16 cellular contexts compared by ENCODE assay signal in the genomic region with DNA sequence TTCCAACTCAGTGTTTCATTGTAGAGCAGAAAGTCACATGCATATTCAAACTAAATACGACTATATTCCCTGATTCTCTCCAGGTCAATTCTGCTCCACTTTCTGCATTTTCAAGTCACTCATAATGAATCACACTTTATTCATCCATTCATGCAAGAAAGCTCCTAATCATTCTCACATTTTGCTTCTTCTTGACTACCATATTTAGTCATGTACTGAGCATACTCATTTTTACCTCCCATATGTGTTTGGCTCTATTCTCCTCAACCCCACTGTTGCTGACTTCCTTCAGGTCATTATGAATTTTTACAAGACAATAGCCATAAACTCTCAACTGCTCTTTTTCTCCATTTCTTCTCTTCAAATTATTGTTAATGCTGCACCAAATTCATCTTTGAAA. TPM values are rescaled to one million over a fixed set of nuclear protein-coding genes. Genes with fewer than 3 reads are reported as not detected.
"Had no signal": no experiment of that assay in that cellular context is flagged by ENCODE, and none has a peak within 500 bp of the region (broad histone marks: within the 10 kb centered on the region; RNA-seq: fewer than 3 reads in every experiment).

No MANE protein-coding gene starts in this region.

- H3K27me3 ChIP-seq: body of pancreas, esophagus muscularis mucosa, gastroesophageal sphincter, right lobe of liver, transverse colon had no signal

- H3K36me3 ChIP-seq: esophagus muscularis mucosa, gastroesophageal sphincter, lower lobe of right lung, right lobe of liver, transverse colon had no signal

- H3K4me1 ChIP-seq: body of pancreas, esophagus muscularis mucosa, gastroesophageal sphincter, lower lobe of right lung, right lobe of liver, transverse colon had no signal

- DNase-seq: activated CD4-positive, alpha-beta T cell treated with anti-CD3 and anti-CD28 coated beads, Interleukin-2, amount 10 ng/mL, durations not matched to agents 7 days and 5 days; activated CD4-positive, CD25-positive, alpha-beta regulatory T cell; activated naive CD4-positive, alpha-beta T cell treated with anti-CD3 and anti-CD28 coated beads, Interleukin-2, amount 10 ng/mL, durations not matched to agents 7 days and 5 days; activated T-cell treated with anti-CD3 and anti-CD28 coated beads for 4 hours; body of pancreas; lower lobe of right lung; midbrain; posterior cingulate gyrus; right lobe of liver; T-helper 2 cell; transverse colon had no signal

- H3K9me3 ChIP-seq: body of pancreas, esophagus muscularis mucosa, lower lobe of right lung, right lobe of liver, transverse colon had no signal

- H3K4me3 ChIP-seq: body of pancreas, esophagus muscularis mucosa, gastroesophageal sphincter, lower lobe of right lung, right lobe of liver, transverse colon had no signal

- H3K27ac ChIP-seq: body of pancreas, esophagus muscularis mucosa, gastroesophageal sphincter, lower lobe of right lung, right lobe of liver, transverse colon had no signal

- ATAC-seq: activated T-helper 17 cell treated with anti-CD3 and anti-CD28 coated beads, Interleukin-2, amount 50 U/mL, for 72 hours; body of pancreas; gastroesophageal sphincter; lower lobe of right lung; right lobe of liver; stimulated activated memory B cell treated with anti-CD40 and anti-IgM and Interleukin-4, amounts not matched to agents 10 μg/mL and 1 μg/mL and 100 μg/mL, for 72 hours had no signal

RNA-seq across cellular contexts. Expression of a gene that starts 43.3 kb away (rescaled TPM):
- total RNA-seq: activated CD4-positive, alpha-beta T cell treated with anti-CD3 and anti-CD28 coated beads, Interleukin-2, amount 10 ng/mL, durations not matched to agents 7 days and 5 days; activated CD8-positive, alpha-beta memory T cell treated with anti-CD3 and anti-CD28 coated beads for 36 hours; activated T-helper 17 cell treated with anti-CD3 and anti-CD28 coated beads, Interleukin-2, amount 50 U/mL, for 72 hours had no signal
